ENCODE assay signal across 15 cellular contexts in genomic region chr2:204505946-204506345, GRCh38. TPM values are rescaled to one million over a fixed set of nuclear protein-coding genes. Genes with fewer than 3 reads are reported as not detected.
A peak's percentile ranks its signal among the peaks of the same experiment; 100 is the strongest.
DNase-seq lines count a peak whose midpoint lies in the region; ATAC-seq, FAIRE-seq and TF ChIP-seq lines count a peak whose summit lies in the region.
"Had no signal": no experiment of that assay in that cellular context is flagged by ENCODE, and none has a peak within 500 bp of the region (broad histone marks: within the 10 kb centered on the region; RNA-seq: fewer than 3 reads in every experiment).

No MANE protein-coding gene starts in this region.

- CTCF ChIA-PET in HepG2 (lab: Yijun Ruan, JAX; ENCODE audit: low intra/inter-chr PET ratio, low total read pairs), result no interaction called here

- ATAC-seq in HepG2, result no peak
- no peak for ATAC-seq in right lobe of liver
- ATAC-seq in GM18517 (IDR thresholded peaks at IDR 0.05; ENCODE audit: unreplicated experiment), result no peak
- no peak for ATAC-seq in GM18867 (IDR thresholded peaks at IDR 0.05; ENCODE audit: unreplicated experiment)
- ATAC-seq in HG02885 (IDR thresholded peaks at IDR 0.05; ENCODE audit: poor library complexity, unreplicated experiment), result no peak
- ATAC-seq: activated T-cell treated with anti-CD3 and anti-CD28 coated beads, Interleukin-2, amount 50 U/mL, for 72 hours had no signal

- H2AFZ ChIP-seq in HepG2 (ENCODE audit: low read length), result no peak overlapping the region

- BruUV-seq in HepG2 (replicated peaks; lab: Mats Ljungman, UMichigan), result no TSS peak

- no peaks in the 10 kb centered on the region for H3K36me3 ChIP-seq in HepG2 (replicated peaks in 1 of 2; ENCODE audit: control insufficient read depth in 1 of 2, insufficient read depth in 2 of 2, low read length in 2 of 2)
- no peaks in the 10 kb centered on the region for H3K36me3 ChIP-seq in right lobe of liver

- no peaks in the 10 kb centered on the region for H3K4me1 Mint-ChIP-seq in activated T-helper 1 cell treated with anti-CD3 and anti-CD28 coated beads, Interleukin-12 subunit alpha, Interleukin-12 subunit beta, Interleukin-2, Interleukin-4 antibody, amounts not matched to agents 30 ng/mL and 10 ng/mL and 1 ng/mL, durations not matched to agents 14 hours and 24 hours and 36 hours (ENCODE audit: low read depth)

- H3K9me3 Mint-ChIP-seq in activated T-helper 1 cell treated with anti-CD3 and anti-CD28 coated beads, Interleukin-12 subunit alpha, Interleukin-12 subunit beta, Interleukin-2, Interleukin-4 antibody, amounts not matched to agents 30 ng/mL and 10 ng/mL and 1 ng/mL, durations not matched to agents 14 hours and 24 hours and 36 hours, result no peaks in the 10 kb centered on the region
- H3K9me3 Mint-ChIP-seq: activated CD4-positive, alpha-beta memory T cell treated with anti-CD3 and anti-CD28 coated beads for 36 hours; activated T-cell treated with anti-CD3 and anti-CD28 coated beads, Interleukin-2, amount 50 U/mL, for 72 hours had no signal

- 51% methylated on average over 4 of the region's 4 CpGs for WGBS in HepG2 (ENCODE audit: low lambda C conversion rate)
- WGBS in right lobe of liver (ENCODE audit: insufficient coverage, low coverage, low lambda C conversion rate, missing lambda C conversion rate), result 96% methylated on average over 4 of the region's 4 CpGs

- TF ChIP-seq CTCF in HepG2 (CRISPR knock-in tag; IDR thresholded peaks at IDR 0.05), result no peak
- TF ChIP-seq CTCF in right lobe of liver (IDR thresholded peaks at IDR 0.05), result no peak
- TF ChIP-seq CTCF in fibroblast of the aortic adventitia (IDR thresholded peaks at IDR 0.05; ENCODE audit: insufficient read depth, low read length), result no peak

- H3K4me3 ChIP-seq in HepG2 (replicated peaks in 1 of 3; ENCODE audit: insufficient read depth in 1 of 3, low read depth in 2 of 3, low read length in 3 of 3), result no peak overlapping the region
- no peak overlapping the region for H3K4me3 ChIP-seq in right lobe of liver
- H3K4me3 ChIP-seq in fibroblast of the aortic adventitia (ENCODE audit: low read depth, low read length), result no peak overlapping the region

- H3K9me3 ChIP-seq in HepG2 (ENCODE audit: low read length) (no peaks in the 10 kb centered on the region), right lobe of liver (no peaks in the 10 kb centered on the region)

- H3K27ac ChIP-seq in HepG2 (ENCODE audit: extremely low read length, insufficient read depth, low read length) (no peak overlapping the region), right lobe of liver (no peak overlapping the region)
- H3K27ac ChIP-seq: 22Rv1 had no signal

- POLR2A ChIA-PET in HepG2 (lab: Yijun Ruan, JAX), result no interaction called here

- H3K27ac Mint-ChIP-seq in activated T-helper 1 cell treated with anti-CD3 and anti-CD28 coated beads, Interleukin-12 subunit alpha, Interleukin-12 subunit beta, Interleukin-2, Interleukin-4 antibody, amounts not matched to agents 30 ng/mL and 10 ng/mL and 1 ng/mL, durations not matched to agents 14 hours and 24 hours and 36 hours, result no peak overlapping the region
- H3K27ac Mint-ChIP-seq: activated CD4-positive, alpha-beta memory T cell treated with anti-CD3 and anti-CD28 coated beads for 36 hours; activated T-cell treated with anti-CD3 and anti-CD28 coated beads, Interleukin-2, amount 50 U/mL, for 72 hours had no signal

- peaks cover 2% of the 10 kb centered on the region for H3K27me3 Mint-ChIP-seq in activated T-helper 1 cell treated with anti-CD3 and anti-CD28 coated beads, Interleukin-12 subunit alpha, Interleukin-12 subunit beta, Interleukin-2, Interleukin-4 antibody, amounts not matched to agents 30 ng/mL and 10 ng/mL and 1 ng/mL, durations not matched to agents 14 hours and 24 hours and 36 hours (ENCODE audit: insufficient read depth)
- H3K27me3 Mint-ChIP-seq: activated CD4-positive, alpha-beta memory T cell treated with anti-CD3 and anti-CD28 coated beads for 36 hours had no signal

- TF ChIP-seq EP300 in HepG2 (IDR thresholded peaks at IDR 0.05; ENCODE audit: low read depth in 2 of 2, low read length in 2 of 2) (no peak), HepG2 (CRISPR knock-in tag; IDR thresholded peaks at IDR 0.05; ENCODE audit: borderline replicate concordance) (no peak)

- H3K27me3 ChIP-seq in HepG2 (ENCODE audit: control insufficient read depth in 1 of 2, insufficient read depth in 2 of 2, low read length in 2 of 2) (no peaks in the 10 kb centered on the region; a peak in 1 of 5 replicates), right lobe of liver (no peaks in the 10 kb centered on the region)

- H3K4me2 ChIP-seq in HepG2 (ENCODE audit: low read depth, low read length), result no peak overlapping the region

- no peaks in the 10 kb centered on the region for H3K79me2 ChIP-seq in HepG2 (ENCODE audit: insufficient read depth, low read length)

- no peak overlapping the region for H3K4me3 Mint-ChIP-seq in activated T-helper 1 cell treated with anti-CD3 and anti-CD28 coated beads, Interleukin-12 subunit alpha, Interleukin-12 subunit beta, Interleukin-2, Interleukin-4 antibody, amounts not matched to agents 30 ng/mL and 10 ng/mL and 1 ng/mL, durations not matched to agents 14 hours and 24 hours and 36 hours
- H3K4me3 Mint-ChIP-seq: activated CD4-positive, alpha-beta memory T cell treated with anti-CD3 and anti-CD28 coated beads for 36 hours; activated T-cell treated with anti-CD3 and anti-CD28 coated beads, Interleukin-2, amount 50 U/mL, for 72 hours had no signal

- FAIRE-seq in HepG2 (lab: Jason Lieb, UNC), result peak; percentile 37

- no peaks in the 10 kb centered on the region for H3K36me3 Mint-ChIP-seq in activated T-helper 1 cell treated with anti-CD3 and anti-CD28 coated beads, Interleukin-12 subunit alpha, Interleukin-12 subunit beta, Interleukin-2, Interleukin-4 antibody, amounts not matched to agents 30 ng/mL and 10 ng/mL and 1 ng/mL, durations not matched to agents 14 hours and 24 hours and 36 hours (ENCODE audit: low read depth)
- H3K36me3 Mint-ChIP-seq: activated CD4-positive, alpha-beta memory T cell treated with anti-CD3 and anti-CD28 coated beads for 36 hours had no signal

- no peak overlapping the region for H3K9ac ChIP-seq in HepG2 (ENCODE audit: insufficient read depth, low read depth, low read length)

- H4K20me1 ChIP-seq in HepG2 (ENCODE audit: insufficient read depth, low read length), result no peaks in the 10 kb centered on the region

- no peak for TF ChIP-seq POLR2A in HepG2 (IDR thresholded peaks at IDR 0.05; ENCODE audit: insufficient read depth in 1 of 2, low read depth in 2 of 2, low read length in 2 of 2)
- TF ChIP-seq POLR2A in right lobe of liver (IDR thresholded peaks at IDR 0.05), result no peak

- H3K4me1 ChIP-seq in HepG2 (ENCODE audit: insufficient read depth, low read length) (peaks cover 16% of the 10 kb centered on the region), right lobe of liver (no peaks in the 10 kb centered on the region)

- DNase-seq in HepG2 (ENCODE audit: low spot score) (no peak), right lobe of liver (no peak), SK-MEL-5 (ENCODE audit: low read depth, low spot score) (peak; percentile 16), fibroblast of the aortic adventitia (ENCODE audit: low read depth) (peak; percentile 75)
- no peak for DNase-seq in activated T-helper 1 cell treated with anti-CD3 and anti-CD28 coated beads, Interleukin-12 subunit alpha, Interleukin-12 subunit beta, Interleukin-2, Interleukin-4 antibody, amounts not matched to agents 30 ng/mL and 10 ng/mL and 1 ng/mL, durations not matched to agents 14 hours and 24 hours and 36 hours (ENCODE audit: low spot score)
- DNase-seq: activated CD4-positive, alpha-beta memory T cell treated with anti-CD3 and anti-CD28 coated beads for 36 hours; activated T-cell treated with anti-CD3 and anti-CD28 coated beads, Interleukin-2, amount 50 U/mL, for 72 hours; GDM1; NCI-H1930; NCI-H526 treated with DMSO at 0.1 percent for 48 hours; OCI-M1 had no signal

- in situ Hi-C loops in HepG2 (cut with HindIII; ENCODE audit: extremely low pct_ligation_motif_present, low pct_unique_long_range_greater_than_20kb), result no loop called here
- in situ Hi-C loops in SK-MEL-5 (cut with HindIII; ENCODE audit: low pct_unique_long_range_greater_than_20kb, low sequenced_read_pairs), result no loop called here

- intact Hi-C loops in HepG2 (cut with micrococcal nuclease; ENCODE audit: unreplicated experiment) (no loop called here), right lobe of liver (cut with DNase I) (no loop called here)
- intact Hi-C loops in activated T-helper 1 cell treated with anti-CD3 and anti-CD28 coated beads, Interleukin-12 subunit alpha, Interleukin-12 subunit beta, Interleukin-2, Interleukin-4 antibody, amounts not matched to agents 30 ng/mL and 10 ng/mL and 1 ng/mL, durations not matched to agents 14 hours and 24 hours and 36 hours (cut with micrococcal nuclease), result no loop called here

- TF ChIP-seq RAD21 in HepG2 (CRISPR knock-in tag; IDR thresholded peaks at IDR 0.05), result no peak

RNA-seq across cellular contexts. Expression of gene PARD3B, which starts 39.3 kb away (rescaled TPM):
- total RNA-seq in HepG2 (2016; rRNA removed; fragmentation: Illumina TruSeq; extraction: Trizol) (1.2 and 2.3 TPM in 2 replicates), right lobe of liver (10 to 100 TPM in 1 of 6 experiments, 1 to 10 TPM in 5; 5.3 to 11.2 (median 8.3) TPM), fibroblast of the aortic adventitia (ENCODE audit: low replicate concordance) (15.9 and 23.6 TPM in 2 replicates)
- total RNA-seq in HepG2 (2016; cell fraction: cytosol; rRNA removed; fragmentation: Illumina TruSeq; extraction: Trizol; ENCODE audit: low read depth), result 0.53 and 1.0 TPM in 2 replicates
- total RNA-seq in HepG2 (2016; cell fraction: insoluble cytoplasmic fraction; rRNA removed; fragmentation: Illumina TruSeq; extraction: Trizol), result 1.4 and 1.7 TPM in 2 replicates
- 0.96 and 1.2 TPM in 2 replicates for total RNA-seq in HepG2 (2016; cell fraction: membrane; rRNA removed; fragmentation: Illumina TruSeq; extraction: Trizol)
- total RNA-seq in HepG2 (2016; cell fraction: nucleus; rRNA removed; fragmentation: Illumina TruSeq; extraction: Trizol), result 6.8 and 8.6 TPM in 2 replicates
- 0.71 and 0.84 TPM in 2 replicates for polyA plus RNA-seq in HepG2 (2011; rRNA removed)
- polyA plus RNA-seq in HepG2 (2011; cell fraction: cytosol; rRNA removed), result 0.51 and 0.59 TPM in 2 replicates
- 0.76 and 1.5 TPM in 2 replicates for polyA plus RNA-seq in HepG2 (2011; cell fraction: nucleus; rRNA removed)
- polyA plus RNA-seq in HepG2 (2012), result 1.1 and 2.4 TPM in 2 replicates
- polyA plus RNA-seq in HepG2 (2016; cell fraction: cytosol; fragmentation: Illumina TruSeq; extraction: Trizol; ENCODE audit: low read depth), result 0.05 and 0.18 TPM in 2 replicates
- polyA plus RNA-seq in HepG2 (2016; cell fraction: insoluble cytoplasmic fraction; fragmentation: Illumina TruSeq; extraction: Trizol; ENCODE audit: low read depth), result 0.76 and 0.85 TPM in 2 replicates
- 0.15 and 0.22 TPM in 2 replicates for polyA plus RNA-seq in HepG2 (2016; cell fraction: membrane; fragmentation: Illumina TruSeq; extraction: Trizol; ENCODE audit: low read depth)
- 0.73 and 1.2 TPM in 2 replicates for polyA plus RNA-seq in HepG2 (2016; cell fraction: nucleus; fragmentation: Illumina TruSeq; extraction: Trizol; ENCODE audit: insufficient read depth, low read depth)
- polyA minus RNA-seq in HepG2 (2011; rRNA and poly(A)+ RNA removed; ENCODE audit: low replicate concordance), result 2.1 and 2.4 TPM in 2 replicates
- polyA minus RNA-seq in HepG2 (2011; cell fraction: cytosol; rRNA and poly(A)+ RNA removed), result 0.62 and 0.99 TPM in 2 replicates
- polyA minus RNA-seq in HepG2 (2011; cell fraction: nucleus; rRNA and poly(A)+ RNA removed), result 16.1 and 16.8 TPM in 2 replicates
- 0.27 and 0.37 TPM in 2 replicates for total RNA-seq in SK-MEL-5 (2014; rRNA removed; shearing (Covaris generic))
- 0.23 and 0.80 TPM in 2 replicates for polyA plus RNA-seq in SK-MEL-5 (2015; cell fraction: cytosol; rRNA removed)
- polyA plus RNA-seq in SK-MEL-5 (2015; cell fraction: nucleus; rRNA removed), result 0.47 and 0.91 TPM in 2 replicates
- total RNA-seq in activated T-helper 1 cell treated with anti-CD3 and anti-CD28 coated beads, Interleukin-12 subunit alpha, Interleukin-12 subunit beta, Interleukin-2, Interleukin-4 antibody, amounts not matched to agents 30 ng/mL and 10 ng/mL and 1 ng/mL, durations not matched to agents 14 hours and 24 hours and 36 hours, result 0.10 and 0.26 TPM in 2 replicates

Comparison
In these comparisons a context has a peak if more than half of its experiments do, and no peak if none do; other contexts are left out.
1. DNase-seq: peak in SK-MEL-5 (single experiment) and fibroblast of the aortic adventitia (single experiment); none in HepG2 (single experiment), right lobe of liver (0 of 3) and activated T-helper 1 cell treated with anti-CD3 and anti-CD28 coated beads, Interleukin-12 subunit alpha, Interleukin-12 subunit beta, Interleukin-2, Interleukin-4 antibody, amounts not matched to agents 30 ng/mL and 10 ng/mL and 1 ng/mL, durations not matched to agents 14 hours and 24 hours and 36 hours (single experiment).